In genomic region chr19:45405435-45406164, GRCh38 we compare ENCODE assay signal across 1 cellular context.
TF ChIP-seq lines count a peak whose summit lies in the region.

No MANE protein-coding gene starts in this region.

TF ChIP-seq in A549, 52 proteins besides CTCF, POLR2A, EP300 and RAD21 (continued from another document):
- TF ChIP-seq EHMT2 (IDR thresholded peaks at IDR 0.05; ENCODE audit: low read depth) (no peak), CEBPB (IDR thresholded peaks at IDR 0.05) (no peak), HMGXB4 (CRISPR knock-in tag; IDR thresholded peaks at IDR 0.05; ENCODE audit: borderline replicate concordance) (no peak), BCL3 (IDR thresholded peaks at IDR 0.05) (peak; percentile 32; the same call in 1 of the 3 replicates), ESRRA (IDR thresholded peaks at IDR 0.05; ENCODE audit: borderline replicate concordance, low read length) (0 out of 2 replicates have a peak, but pooled peaks have one; percentile 1), MYC (IDR thresholded peaks at IDR 0.05; ENCODE audit: borderline replicate concordance, low read length) (peak; percentile 51; the same call in 1 of the 2 replicates), MAZ (IDR thresholded peaks at IDR 0.05; ENCODE audit: borderline replicate concordance, low read depth, low read length) (0 out of 2 replicates have a peak, but pooled peaks have one; percentile 13), CBX8 (IDR thresholded peaks at IDR 0.05) (no peak)
